1 cellular context compared by ENCODE assay signal in genomic region chr3:197833930-197834715, GRCh38.
TF ChIP-seq lines count a peak whose summit lies in the region.

No MANE protein-coding gene starts in this region.

TF ChIP-seq in K562, 482 proteins besides CTCF, POLR2A, EP300 and RAD21 (continued from another document):
- TF ChIP-seq ID3 (CRISPR knock-in tag; IDR thresholded peaks at IDR 0.05) (no peak), ID3 (tag; IDR thresholded peaks at IDR 0.05) (no peak), CREB3L1 (IDR thresholded peaks at IDR 0.05; ENCODE audit: borderline replicate concordance, low read depth) (no peak), SPI1 (IDR thresholded peaks at IDR 0.05; ENCODE audit: borderline replicate concordance, low read depth, low read length) (no peak), NFE2L1 (tag; IDR thresholded peaks at IDR 0.05; ENCODE audit: borderline replicate concordance, low read depth) (no peak), ZNF41 (CRISPR knock-in tag; conservative IDR thresholded peaks at IDR 0.05) (no peak), HINFP (tag; conservative IDR thresholded peaks at IDR 0.05; ENCODE audit: low read depth) (no peak), TCF7 (IDR thresholded peaks at IDR 0.05; ENCODE audit: borderline replicate concordance) (no peak), ZBTB7A (IDR thresholded peaks at IDR 0.05; ENCODE audit: borderline replicate concordance, control insufficient read depth, low read depth, low read length) (no peak)
